8 cellular contexts compared by ENCODE assay signal in genomic region chr7:103989200-103989784, GRCh38. TPM values are rescaled to one million over a fixed set of nuclear protein-coding genes. Genes with fewer than 3 reads are reported as not detected.
DNase-seq lines count a peak whose midpoint lies in the region; ATAC-seq, FAIRE-seq and TF ChIP-seq lines count a peak whose summit lies in the region.

RELN (minus strand) TSS chr7:103989658; CDS start chr7:103989356, 302 bp downstream.

- H3K4me1 ChIP-seq in A549, result peaks cover 7% of the 10 kb centered on the region; the same call in 1 of the 3 replicates

- peak within 1 kb of the TSS in 2 of 3 experiments; percentile 5 to 6 for H3K27ac Mint-ChIP-seq in nephron

- H3K27ac ChIP-seq in A549, result no peak within 1 kb of the TSS

- H3K4me2 ChIP-seq in A549, result peak within 1 kb of the TSS; percentile 82

- DNase-seq in A549 (ENCODE audit: low read depth in 1 of 2, low spot score in 1 of 2) (peak in 1 of 2 experiments; percentile 29), GM10248 (ENCODE audit: extremely low spot score) (peak; percentile 13), OCI-M1 (lab: John Stamatoyannopoulos, UW) (peak; percentile 39), epithelial cell of esophagus (ENCODE audit: low read depth) (peak; percentile 38), NCI-H187 treated with DMSO at 0.1 percent for 48 hours (lab: John Stamatoyannopoulos, UW) (no peak), Ammon's horn (ENCODE audit: low spot score) (no peak)

- no peaks in the 10 kb centered on the region for H3K36me3 Mint-ChIP-seq in nephron (ENCODE audit: low read depth)

- H3K27me3 Mint-ChIP-seq in nephron (ENCODE audit: low read depth), result peaks cover 75% of the 10 kb centered on the region

- H3K4me3 Mint-ChIP-seq in nephron, result peak within 1 kb of the TSS; percentile 80 to 86 (median 82)

- TF ChIP-seq POLR2A in A549 (IDR thresholded peaks at IDR 0.05; ENCODE audit: low read length), result no peak
- TF ChIP-seq POLR2A in GM18505 (IDR thresholded peaks at IDR 0.05; ENCODE audit: borderline replicate concordance, extremely low read depth, insufficient read depth, insufficient read length), result no peak

- TF ChIP-seq RAD21 in A549 (conservative IDR thresholded peaks at IDR 0.05 in 1 of 2, IDR thresholded peaks at IDR 0.05 in 1 of 2), result no peak

- no peaks in the 10 kb centered on the region for H3K9me3 Mint-ChIP-seq in nephron

- H3K4me3 ChIP-seq in A549, result peak within 1 kb of the TSS; percentile 44
- H3K4me3 ChIP-seq in epithelial cell of esophagus (ENCODE audit: low read length), result peak within 1 kb of the TSS; percentile 13

- ATAC-seq in A549 (peak; percentile 54 to 72; a peak in 5 of 6 replicates), GM18505 (IDR thresholded peaks at IDR 0.05; ENCODE audit: unreplicated experiment) (no peak)

- no peak for FAIRE-seq in A549 (lab: Jason Lieb, UNC)

- H3K4me1 Mint-ChIP-seq in nephron, result peaks cover 6% of the 10 kb centered on the region

- 5% methylated on average over 17 of the region's 89 CpGs for WGBS in A549 (ENCODE audit: missing lambda C conversion rate)

- H3K9me3 ChIP-seq in A549, result no peaks in the 10 kb centered on the region

- POLR2A ChIA-PET in A549 (lab: Yijun Ruan, JAX), result no interaction called here
- POLR2A ChIA-PET in GM10248 (lab: Yijun Ruan, JAX), result no interaction called here

- CTCF ChIA-PET in A549 (lab: Yijun Ruan, JAX) (interaction anchor here (1.4 kb wide), 1 partner anchor 11 kb away, joined by 3 read pairs; no protein-coding TSS in a partner anchor), GM10248 (lab: Yijun Ruan, JAX) (no interaction called here)

- TF ChIP-seq CTCF in A549 (IDR thresholded peaks at IDR 0.05) (no peak), GM10248 (IDR thresholded peaks at IDR 0.05; ENCODE audit: control extremely low read depth, extremely low read depth, low read depth, missing control alignments) (no peak), epithelial cell of esophagus (IDR thresholded peaks at IDR 0.05; ENCODE audit: insufficient read depth, low read depth, low read length, missing control alignments) (no peak), nephron (IDR thresholded peaks at IDR 0.05; ENCODE audit: unreplicated experiment in 3 of 3) (no peak)

- TF ChIP-seq EP300 in A549 (IDR thresholded peaks at IDR 0.05), result no peak

TF ChIP-seq in A549, 52 proteins besides CTCF, POLR2A, EP300 and RAD21:
- TF ChIP-seq RCOR1 (IDR thresholded peaks at IDR 0.05; ENCODE audit: low read depth, low read length) (no peak), HDAC2 (IDR thresholded peaks at IDR 0.05) (0 out of 2 replicates have a peak, but pooled peaks have one; percentile 54), HOXA7 (CRISPR knock-in tag; IDR thresholded peaks at IDR 0.05) (no peak)

RNA-seq across cellular contexts. Expression of gene RELN, which starts in this region (rescaled TPM):
- polyA plus RNA-seq in A549 (2011; rRNA removed), result not detected in 2 replicates
- not detected in 2 replicates for polyA plus RNA-seq in A549 (2012; cell fraction: cytosol; rRNA removed)
- not detected in 2 replicates for polyA plus RNA-seq in A549 (2012; cell fraction: nucleus; rRNA removed)
- not detected in 3 replicates for polyA plus RNA-seq in A549 (2017; fragmentation: RNase III; extraction: RNeasy Plus Mini Kit Qiagen cat#74134 plus additional on column Dnase treatment)
- polyA minus RNA-seq in A549 (2011; rRNA and poly(A)+ RNA removed), result not detected in 2 replicates

Comparison
In these comparisons a context has a peak if more than half of its experiments do, and no peak if none do; other contexts are left out.
1. Peak in ATAC-seq, H3K4me3 ChIP-seq and H3K4me2 ChIP-seq in A549; RNA of the gene not detected or under 1 TPM.
2. DNase-seq: peak in GM10248 (single experiment), OCI-M1 (single experiment) and epithelial cell of esophagus (single experiment); none in NCI-H187 treated with DMSO at 0.1 percent for 48 hours (single experiment) and Ammon's horn (single experiment).